In genomic region chr2:27211241-27211942, GRCh38 we compare ENCODE assay signal across 8 cellular contexts. TPM values are rescaled to one million over a fixed set of nuclear protein-coding genes. Genes with fewer than 3 reads are reported as not detected.
DNase-seq lines count a peak whose midpoint lies in the region; ATAC-seq, FAIRE-seq and TF ChIP-seq lines count a peak whose summit lies in the region.

No MANE protein-coding gene starts in this region.

- H3K27ac ChIP-seq in duodenal mucosa (ENCODE audit: low read depth, low read length) (no peak overlapping the region), aorta (ENCODE audit: low read depth in 1 of 2, low read length in 2 of 2) (no peak overlapping the region)

- intact Hi-C loops in aorta (cut with DNase I): loop anchor here in 1 of 2 donors (5.0 kb wide), 1 partner anchor 79 kb away; the partner anchor contains the start of gene PREB

- H3K4me3 ChIP-seq in H7 (ENCODE audit: insufficient read depth, low read depth, low read length): peak overlapping the region; percentile 95
- peak overlapping the region; percentile 89 for H3K4me3 ChIP-seq in NT2/D1 (ENCODE audit: insufficient read length, low read depth)
- H3K4me3 ChIP-seq in duodenal mucosa (ENCODE audit: low read depth in 1 of 2, low read length in 2 of 2): peak overlapping the region; percentile 82 to 95
- peak overlapping the region; percentile 91 for H3K4me3 ChIP-seq in mononuclear cell (ENCODE audit: low read length)
- H3K4me3 ChIP-seq in aorta (ENCODE audit: low read length in 2 of 2): peak overlapping the region; percentile 63 to 66

- H3K9ac ChIP-seq in NT2/D1 (ENCODE audit: insufficient read length, low read depth): peak overlapping the region; percentile 93
- H3K9ac ChIP-seq in duodenal mucosa (ENCODE audit: low read depth in 1 of 2, low read length in 2 of 2): peak overlapping the region; percentile 90 to 94

- DNase-seq in D721Med (ENCODE audit: insufficient read length, low spot score) (peak; percentile 31), H7 (peak; percentile 98), NT2/D1 (ENCODE audit: low read depth, low spot score) (peak; percentile 18), aorta (no peak), HK-2 (ENCODE audit: unreplicated experiment) (no peak), NOMO-1 treated with DMSO at 0.1 percent for 48 hours (lab: John Stamatoyannopoulos, UW; ENCODE audit: unreplicated experiment) (no peak)

- WGBS in aorta, 2 donors: 4% methylated on average over 44 to 48 of the region's 48 CpGs

- H3K4me1 ChIP-seq in NT2/D1 (ENCODE audit: insufficient read depth, insufficient read length): no peaks in the 10 kb centered on the region
- H3K4me1 ChIP-seq in duodenal mucosa (ENCODE audit: control insufficient read depth in 1 of 2, insufficient read depth in 2 of 2, low read length in 2 of 2): peaks cover 26 to 27% of the 10 kb centered on the region in 2 donors
- H3K4me1 ChIP-seq in mononuclear cell (ENCODE audit: insufficient read depth, low read length): peaks cover 18% of the 10 kb centered on the region
- H3K4me1 ChIP-seq in aorta (ENCODE audit: control insufficient read depth in 1 of 2, insufficient read depth in 2 of 2, low read length in 2 of 2): no peaks in the 10 kb centered on the region

- H3K36me3 ChIP-seq in H7 (replicated peaks; ENCODE audit: control insufficient read depth, insufficient read depth, low read length) (peaks cover 28% of the 10 kb centered on the region), NT2/D1 (ENCODE audit: insufficient read depth, insufficient read length, low read length) (peaks cover 55% of the 10 kb centered on the region), duodenal mucosa (ENCODE audit: control insufficient read depth in 1 of 2, insufficient read depth in 2 of 2, low read length in 2 of 2) (peaks cover 6 to 34% of the 10 kb centered on the region in 2 donors), aorta (ENCODE audit: control insufficient read depth in 1 of 2, insufficient read depth in 2 of 2, low read length in 1 of 2) (peaks cover 2 to 3% of the 10 kb centered on the region in 2 donors)

- no peak for FAIRE-seq in D721Med (lab: Jason Lieb, UNC)

- H3K27me3 ChIP-seq in H7 (ENCODE audit: control insufficient read depth, insufficient read depth, low read length): no peaks in the 10 kb centered on the region
- no peaks in the 10 kb centered on the region for H3K27me3 ChIP-seq in NT2/D1 (ENCODE audit: insufficient read depth, insufficient read length)
- no peaks in the 10 kb centered on the region for H3K27me3 ChIP-seq in duodenal mucosa (ENCODE audit: control insufficient read depth in 1 of 2, insufficient read depth in 2 of 2, low read length in 2 of 2)
- H3K27me3 ChIP-seq in mononuclear cell (ENCODE audit: insufficient read depth, low read length): no peaks in the 10 kb centered on the region
- no peaks in the 10 kb centered on the region for H3K27me3 ChIP-seq in aorta (ENCODE audit: control insufficient read depth in 1 of 2, insufficient read depth in 2 of 2, low read length in 1 of 2)

- no peak for TF ChIP-seq CTCF in D721Med (IDR thresholded peaks at IDR 0.05; ENCODE audit: insufficient read depth, missing control alignments)

- H3K9me3 ChIP-seq in NT2/D1 (ENCODE audit: insufficient read depth, low read length) (no peaks in the 10 kb centered on the region), duodenal mucosa (ENCODE audit: control insufficient read depth in 1 of 2, low read length in 2 of 2) (no peaks in the 10 kb centered on the region), mononuclear cell (ENCODE audit: low read depth, low read length) (no peaks in the 10 kb centered on the region), aorta (ENCODE audit: control insufficient read depth, low read length) (no peaks in the 10 kb centered on the region)

- ATAC-seq in aorta (ENCODE audit: low FRiP score): peak; percentile 28

RNA-seq across cellular contexts. Expression of gene ATRAID, which starts 0.4 kb away (rescaled TPM):
- 182 and 203 TPM in 2 replicates for total RNA-seq in H7 (2014; rRNA removed; shearing (Covaris generic))
- total RNA-seq in mononuclear cell: 96.4 TPM
- 10 to 100 TPM; 66.9 to 93.8 TPM for total RNA-seq in aorta
- polyA plus RNA-seq in aorta: 100 to 1,000 TPM; 144 to 176 TPM

RNA-seq across cellular contexts. Expression of gene SLC5A6, which starts 0.7 kb away (rescaled TPM):
- total RNA-seq in H7 (2014; rRNA removed; shearing (Covaris generic)): 76.2 and 120 TPM in 2 replicates
- total RNA-seq in mononuclear cell: 48.4 TPM
- total RNA-seq in aorta: 10 to 100 TPM; 17.9 to 21.3 TPM
- 10 to 100 TPM; 16.4 to 24.7 TPM for polyA plus RNA-seq in aorta

RNA-seq across cellular contexts. Expression of gene CAD, which starts 5.8 kb away (rescaled TPM):
- 73.7 and 84.2 TPM in 2 replicates for total RNA-seq in H7 (2014; rRNA removed; shearing (Covaris generic))
- total RNA-seq in mononuclear cell: 5.7 TPM
- total RNA-seq in aorta: 10 to 100 TPM; 19.5 to 29.7 TPM
- 10 to 100 TPM in 1 of 2 donors, 1 to 10 TPM in 1; 6.9 to 16.9 TPM for polyA plus RNA-seq in aorta

RNA-seq across cellular contexts. Expression of gene SLC30A3, which starts 51.5 kb away (rescaled TPM):
- total RNA-seq in H7 (2014; rRNA removed; shearing (Covaris generic)): 0.89 and 1.4 TPM in 2 replicates
- not detected for total RNA-seq in mononuclear cell
- total RNA-seq in aorta: 1 to 10 TPM in 1 of 2 donors, under 1 TPM in 1; 0.78 to 1.8 TPM
- polyA plus RNA-seq in aorta: 10 to 100 TPM in 1 of 2 donors, 1 to 10 TPM in 1; 4.0 to 20.2 TPM

Comparison
In these comparisons a context has a peak if more than half of its experiments do, and no peak if none do; other contexts are left out.
1. DNase-seq: peak in D721Med (single experiment), H7 (single experiment) and NT2/D1 (single experiment); none in aorta (0 of 2), HK-2 (single experiment) and NOMO-1 treated with DMSO at 0.1 percent for 48 hours (single experiment).
2. Peak in every context shown above with its lines, with median percentiles within 50 percentile points of each other: H3K4me3 ChIP-seq.